2 cellular contexts compared by ENCODE assay signal in genomic region chr13:95716231-95716630, GRCh38.
TF ChIP-seq lines count a peak whose summit lies in the region.

No MANE protein-coding gene starts in this region.

TF ChIP-seq in HepG2, 621 proteins besides CTCF, POLR2A, EP300 and RAD21:
- TF ChIP-seq EED (CRISPR knock-in tag; IDR thresholded peaks at IDR 0.05) (no peak), ZNF891 (CRISPR knock-in tag; IDR thresholded peaks at IDR 0.05) (no peak), ZNF253 (CRISPR knock-in tag; IDR thresholded peaks at IDR 0.05; ENCODE audit: borderline replicate concordance) (no peak), HIC2 (CRISPR knock-in tag; IDR thresholded peaks at IDR 0.05; ENCODE audit: low read depth) (no peak), NR2F6 (IDR thresholded peaks at IDR 0.05) (no peak), NR2F6 (CRISPR knock-in tag; IDR thresholded peaks at IDR 0.05) (no peak), SALL2 (CRISPR knock-in tag; IDR thresholded peaks at IDR 0.05) (no peak), ZNF737 (CRISPR knock-in tag; IDR thresholded peaks at IDR 0.05; ENCODE audit: borderline replicate concordance) (no peak), ZNF431 (CRISPR knock-in tag; IDR thresholded peaks at IDR 0.05; ENCODE audit: borderline replicate concordance, low read depth) (no peak)

TF ChIP-seq in H1, 55 proteins besides CTCF, POLR2A, EP300 and RAD21:
- no peak for TF ChIP-seq USF2 (IDR thresholded peaks at IDR 0.05; ENCODE audit: low read length)
- no peak for TF ChIP-seq GTF2F1 (IDR thresholded peaks at IDR 0.05; ENCODE audit: borderline replicate concordance, low read depth, low read length)
- no peak for TF ChIP-seq KDM1A (IDR thresholded peaks at IDR 0.05; ENCODE audit: borderline replicate concordance, low read length)
- no peak for TF ChIP-seq NRF1 (IDR thresholded peaks at IDR 0.05; ENCODE audit: low read depth, low read length)
- TF ChIP-seq SIN3A (conservative IDR thresholded peaks at IDR 0.05 in 1 of 2, IDR thresholded peaks at IDR 0.05 in 1 of 2; ENCODE audit: low read depth in 1 of 2, low read length in 2 of 2): no peak
- no peak for TF ChIP-seq SP1 (IDR thresholded peaks at IDR 0.05; ENCODE audit: low read depth, low read length)
- no peak for TF ChIP-seq ZNF274 (IDR thresholded peaks at IDR 0.05; ENCODE audit: borderline replicate concordance, extremely low read depth, low read length)
- no peak for TF ChIP-seq MAFK (IDR thresholded peaks at IDR 0.05; ENCODE audit: low read depth, low read length)
- TF ChIP-seq, protein P1, sequence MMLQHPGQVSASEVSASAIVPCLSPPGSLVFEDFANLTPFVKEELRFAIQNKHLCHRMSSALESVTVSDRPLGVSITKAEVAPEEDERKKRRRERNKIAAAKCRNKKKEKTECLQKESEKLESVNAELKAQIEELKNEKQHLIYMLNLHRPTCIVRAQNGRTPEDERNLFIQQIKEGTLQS (IDR thresholded peaks at IDR 0.05; ENCODE audit: insufficient read depth, low read depth, low read length): no peak
- TF ChIP-seq TEAD4 (IDR thresholded peaks at IDR 0.05; ENCODE audit: low read depth, low read length): no peak
- no peak for TF ChIP-seq JUN (IDR thresholded peaks at IDR 0.05; ENCODE audit: low read depth, low read length)
- no peak for TF ChIP-seq TCF12 (IDR thresholded peaks at IDR 0.05; ENCODE audit: low read depth, low read length)
- no peak for TF ChIP-seq EGR1 (IDR thresholded peaks at IDR 0.05; ENCODE audit: borderline replicate concordance, low read depth, low read length)
TF ChIP-seq in H1: peak in this region for 0.
